ENCODE assay signal across 8 cellular contexts in genomic region chr11:65663634-65664200, GRCh38. TPM values are rescaled to one million over a fixed set of nuclear protein-coding genes. Genes with fewer than 3 reads are reported as not detected.
DNase-seq lines count a peak whose midpoint lies in the region; ATAC-seq and TF ChIP-seq lines count a peak whose summit lies in the region.

No MANE protein-coding gene starts in this region.

- H3K27me3 ChIP-seq in ectodermal cell (ENCODE audit: control insufficient read depth, insufficient read depth, low read length, poor library complexity, severe bottlenecking): no peaks in the 10 kb centered on the region

- 15 to 22% methylated on average over 14 to 15 of the region's 15 CpGs for WGBS in ectodermal cell, 2 experiments
- 0 to 1% methylated on average over 15 of the region's 15 CpGs for WGBS in lower leg skin, 2 donors

- H3K27ac Mint-ChIP-seq in activated CD4-positive, alpha-beta T cell treated with anti-CD3 and anti-CD28 coated beads for 36 hours: peak overlapping the region; percentile 97
- peak overlapping the region; percentile 96 for H3K27ac Mint-ChIP-seq in stimulated activated naive B cell treated with anti-CD40 and anti-IgM and Interleukin-4, amounts not matched to agents 10 μg/mL and 1 μg/mL and 100 μg/mL, for 72 hours

- TF ChIP-seq POLR2A in lower leg skin (IDR thresholded peaks at IDR 0.05): no peak

- DNase-seq in activated CD4-positive, alpha-beta T cell treated with anti-CD3 and anti-CD28 coated beads for 36 hours: peak; percentile 71
- no peak for DNase-seq in activated CD4-positive, alpha-beta T cell treated with anti-CD3 and anti-CD28 coated beads for 1 hour
- DNase-seq in lower leg skin (ENCODE audit: low spot score in 2 of 2): peak; percentile 62 to 94
- DNase-seq in stimulated activated naive B cell treated with anti-CD40 and anti-IgM and Interleukin-4, amounts not matched to agents 10 μg/mL and 1 μg/mL and 100 μg/mL, for 72 hours: no peak
- no peak for DNase-seq in retina

- H3K9me3 Mint-ChIP-seq in activated CD4-positive, alpha-beta T cell treated with anti-CD3 and anti-CD28 coated beads for 36 hours (ENCODE audit: low read depth): no peaks in the 10 kb centered on the region
- H3K9me3 Mint-ChIP-seq in stimulated activated naive B cell treated with anti-CD40 and anti-IgM and Interleukin-4, amounts not matched to agents 10 μg/mL and 1 μg/mL and 100 μg/mL, for 72 hours: no peaks in the 10 kb centered on the region

- no peaks in the 10 kb centered on the region for H3K9me3 ChIP-seq in ectodermal cell (ENCODE audit: control insufficient read depth, low read length)

- H3K4me1 ChIP-seq in ectodermal cell (ENCODE audit: control insufficient read depth, insufficient read depth, low read length): peaks cover 4% of the 10 kb centered on the region

- intact Hi-C loops in activated CD4-positive, alpha-beta T cell treated with anti-CD3 and anti-CD28 coated beads for 36 hours (cut with DNase I, micrococcal nuclease): loop anchor here (1.0 to 5.0 kb wide), 12 partner anchors 25 to 298 kb away; partner anchors contain the start of genes PCNX3 (in 2 of the 2), AP5B1 (in 1 of the 2), C11orf68 (in 1 of the 2) and CFL1 (in 1 of the 2)
- intact Hi-C loops in lower leg skin (cut with DNase I; ENCODE audit: low total_unique reads): no loop called here

- peaks cover 9% of the 10 kb centered on the region for H3K36me3 ChIP-seq in ectodermal cell (ENCODE audit: control insufficient read depth, insufficient read depth, low read length)

- H3K27ac ChIP-seq in VCaP (peak overlapping the region; percentile 99), ectodermal cell (ENCODE audit: insufficient read depth, low read depth, low read length, poor library complexity, severe bottlenecking) (peak overlapping the region; percentile 89)

- POLR2A ChIA-PET in activated CD4-positive, alpha-beta T cell treated with anti-CD3 and anti-CD28 coated beads for 36 hours (lab: Charles Lee): interaction anchor here (0.8 to 1.6 kb wide), 4 partner anchors 10 to 321 kb away, joined by 3 to 16 read pairs (median 3); no protein-coding TSS in a partner anchor

- peak overlapping the region; percentile 93 for H3K4me3 ChIP-seq in ectodermal cell (ENCODE audit: insufficient read depth, low read depth, low read length)
- H3K4me3 ChIP-seq in lower leg skin (ENCODE audit: low read depth, poor library complexity, severe bottlenecking): peak overlapping the region; percentile 51

- peak overlapping the region; percentile 88 for H3K4me3 Mint-ChIP-seq in activated CD4-positive, alpha-beta T cell treated with anti-CD3 and anti-CD28 coated beads for 36 hours
- H3K4me3 Mint-ChIP-seq in stimulated activated naive B cell treated with anti-CD40 and anti-IgM and Interleukin-4, amounts not matched to agents 10 μg/mL and 1 μg/mL and 100 μg/mL, for 72 hours: peak overlapping the region; percentile 88 to 93

- CTCF ChIA-PET in activated CD4-positive, alpha-beta T cell treated with anti-CD3 and anti-CD28 coated beads for 36 hours (lab: Charles Lee): interaction anchor here (0.6 to 1.4 kb wide), 8 partner anchors 42 to 529 kb away, joined by 3 to 4 read pairs (median 3); partner anchors contain the start of genes EHBP1L1 and SYVN1

- no peak for TF ChIP-seq CTCF in VCaP (conservative IDR thresholded peaks at IDR 0.05)
- TF ChIP-seq CTCF in lower leg skin (IDR thresholded peaks at IDR 0.05): no peak

- H3K4me1 Mint-ChIP-seq in activated CD4-positive, alpha-beta T cell treated with anti-CD3 and anti-CD28 coated beads for 36 hours: peaks cover 38% of the 10 kb centered on the region
- peaks cover 18 to 29% of the 10 kb centered on the region in 2 donors for H3K4me1 Mint-ChIP-seq in stimulated activated naive B cell treated with anti-CD40 and anti-IgM and Interleukin-4, amounts not matched to agents 10 μg/mL and 1 μg/mL and 100 μg/mL, for 72 hours

- H3K36me3 Mint-ChIP-seq in activated CD4-positive, alpha-beta T cell treated with anti-CD3 and anti-CD28 coated beads for 36 hours (ENCODE audit: low read depth): peaks cover 33% of the 10 kb centered on the region
- peaks cover 14 to 23% of the 10 kb centered on the region in 2 donors for H3K36me3 Mint-ChIP-seq in stimulated activated naive B cell treated with anti-CD40 and anti-IgM and Interleukin-4, amounts not matched to agents 10 μg/mL and 1 μg/mL and 100 μg/mL, for 72 hours

- no peaks in the 10 kb centered on the region for H3K27me3 Mint-ChIP-seq in activated CD4-positive, alpha-beta T cell treated with anti-CD3 and anti-CD28 coated beads for 36 hours
- no peaks in the 10 kb centered on the region for H3K27me3 Mint-ChIP-seq in stimulated activated naive B cell treated with anti-CD40 and anti-IgM and Interleukin-4, amounts not matched to agents 10 μg/mL and 1 μg/mL and 100 μg/mL, for 72 hours

- ATAC-seq in activated CD4-positive, alpha-beta T cell treated with anti-CD3 and anti-CD28 coated beads for 36 hours: peak; percentile 49
- ATAC-seq in HG03432 (IDR thresholded peaks at IDR 0.05; ENCODE audit: unreplicated experiment): peak; percentile 13
- ATAC-seq in stimulated activated naive B cell treated with anti-CD40 and anti-IgM and Interleukin-4, amounts not matched to agents 10 μg/mL and 1 μg/mL and 100 μg/mL, for 72 hours (replicated peaks): peak; percentile 38 to 51

RNA-seq across cellular contexts. Expression of gene RELA, which starts 1.0 kb away (rescaled TPM):
- total RNA-seq in activated CD4-positive, alpha-beta T cell treated with anti-CD3 and anti-CD28 coated beads for 36 hours: 100 to 1,000 TPM in 1 of 2 experiments, 10 to 100 TPM in 1; 76.9 to 109 TPM
- polyA plus RNA-seq in ectodermal cell (2013, experiment 1 of 4): 33.3 TPM
- polyA plus RNA-seq in ectodermal cell (2013, experiment 2 of 4): 33.3 TPM
- 32.7 TPM for polyA plus RNA-seq in ectodermal cell (2013, experiment 3 of 4)
- 34.6 TPM for polyA plus RNA-seq in ectodermal cell (2013, experiment 4 of 4)
- total RNA-seq in lower leg skin: 10 to 100 TPM; 61.9 to 73.5 (median 67.5) TPM

RNA-seq across cellular contexts. Expression of gene SIPA1, which starts 25.8 kb away (rescaled TPM):
- total RNA-seq in activated CD4-positive, alpha-beta T cell treated with anti-CD3 and anti-CD28 coated beads for 36 hours: 100 to 1,000 TPM; 181 to 202 TPM
- polyA plus RNA-seq in ectodermal cell (2013, experiment 1 of 4): 34.8 TPM
- 36.5 TPM for polyA plus RNA-seq in ectodermal cell (2013, experiment 2 of 4)
- polyA plus RNA-seq in ectodermal cell (2013, experiment 3 of 4): 25.0 TPM
- 23.6 TPM for polyA plus RNA-seq in ectodermal cell (2013, experiment 4 of 4)
- total RNA-seq in lower leg skin: 10 to 100 TPM; 25.3 to 34.4 (median 28.6) TPM

RNA-seq across cellular contexts. Expression of gene PCNX3, which starts 48.1 kb away (rescaled TPM):
- total RNA-seq in activated CD4-positive, alpha-beta T cell treated with anti-CD3 and anti-CD28 coated beads for 36 hours: 10 to 100 TPM; 27.9 to 30.7 TPM
- polyA plus RNA-seq in ectodermal cell (2013, experiment 1 of 4): 34.6 TPM
- 37.6 TPM for polyA plus RNA-seq in ectodermal cell (2013, experiment 2 of 4)
- 25.6 TPM for polyA plus RNA-seq in ectodermal cell (2013, experiment 3 of 4)
- 27.1 TPM for polyA plus RNA-seq in ectodermal cell (2013, experiment 4 of 4)
- 10 to 100 TPM; 24.1 to 44.1 (median 34.4) TPM for total RNA-seq in lower leg skin

RNA-seq across cellular contexts. Expression of gene KAT5, which starts 48.3 kb away (rescaled TPM):
- total RNA-seq in activated CD4-positive, alpha-beta T cell treated with anti-CD3 and anti-CD28 coated beads for 36 hours: 10 to 100 TPM; 56.5 to 65.1 TPM
- polyA plus RNA-seq in ectodermal cell (2013, experiment 1 of 4): 49.9 TPM
- polyA plus RNA-seq in ectodermal cell (2013, experiment 2 of 4): 46.7 TPM
- 41.9 TPM for polyA plus RNA-seq in ectodermal cell (2013, experiment 3 of 4)
- polyA plus RNA-seq in ectodermal cell (2013, experiment 4 of 4): 47.7 TPM
- total RNA-seq in lower leg skin: 10 to 100 TPM; 68.9 to 96.0 (median 85.7) TPM

RNA-seq across cellular contexts. Expression of gene MAP3K11, which starts 49.7 kb away (rescaled TPM):
- 10 to 100 TPM; 47.4 to 54.3 TPM for total RNA-seq in activated CD4-positive, alpha-beta T cell treated with anti-CD3 and anti-CD28 coated beads for 36 hours
- 44.2 TPM for polyA plus RNA-seq in ectodermal cell (2013, experiment 1 of 4)
- polyA plus RNA-seq in ectodermal cell (2013, experiment 2 of 4): 48.0 TPM
- 39.7 TPM for polyA plus RNA-seq in ectodermal cell (2013, experiment 3 of 4)
- 45.1 TPM for polyA plus RNA-seq in ectodermal cell (2013, experiment 4 of 4)
- 10 to 100 TPM; 31.6 to 40.0 (median 39.1) TPM for total RNA-seq in lower leg skin

Comparison
In these comparisons a context has a peak if more than half of its experiments do, and no peak if none do; other contexts are left out.
1. DNase-seq: peak in activated CD4-positive, alpha-beta T cell treated with anti-CD3 and anti-CD28 coated beads for 36 hours (single experiment) and lower leg skin (2 of 2); none in activated CD4-positive, alpha-beta T cell treated with anti-CD3 and anti-CD28 coated beads for 1 hour (single experiment), stimulated activated naive B cell treated with anti-CD40 and anti-IgM and Interleukin-4, amounts not matched to agents 10 μg/mL and 1 μg/mL and 100 μg/mL, for 72 hours (single experiment) and retina (single experiment).
2. RNA of gene SIPA1, which starts 25.8 kb away (total RNA-seq): 181 to 202 TPM in activated CD4-positive, alpha-beta T cell treated with anti-CD3 and anti-CD28 coated beads for 36 hours; 25.3 to 34.4 TPM in lower leg skin; every median in the first group is over 4 times any median in the second.
3. Peak in every context shown above with its lines, with median percentiles within 50 percentile points of each other: ATAC-seq.